ENCODE assay signal across 8 cellular contexts in genomic region chr7:33040803-33041516, GRCh38. TPM values are rescaled to one million over a fixed set of nuclear protein-coding genes. Genes with fewer than 3 reads are reported as not detected.
DNase-seq lines count a peak whose midpoint lies in the region; ATAC-seq and TF ChIP-seq lines count a peak whose summit lies in the region.

No MANE protein-coding gene starts in this region.

- H3K9me3 ChIP-seq in hepatocyte (ENCODE audit: low read depth), result no peaks in the 10 kb centered on the region

- peak; percentile 87 to 93 for DNase-seq in NCI-H526 (lab: John Stamatoyannopoulos, UW)
- peak; percentile 13 to 37 for DNase-seq in activated T-helper 1 cell treated with anti-CD3 and anti-CD28 coated beads, Interleukin-2, amount 50 U/mL, for 16 hours (ENCODE audit: low read depth in 1 of 2, low spot score in 1 of 2)
- peak; percentile 64 for DNase-seq in hepatocyte (ENCODE audit: low spot score)
- peak; percentile 27 for DNase-seq in stimulated activated CD4-positive, alpha-beta T cell treated with anti-CD3 and anti-CD28 coated beads, Interleukin-4, amount 100 ng/mL, for 48 hours (ENCODE audit: low read depth in 2 of 2)
- no peak for DNase-seq in UCSD-AML1 (lab: John Stamatoyannopoulos, UW; ENCODE audit: unreplicated experiment)
- DNase-seq in ecto neural progenitor cell (ENCODE audit: low spot score), result no peak

- no peak overlapping the region for H3K4me3 ChIP-seq in hepatocyte

- H3K4me1 ChIP-seq in hepatocyte (ENCODE audit: insufficient read depth), result peaks cover 27% of the 10 kb centered on the region

- peak overlapping the region; percentile 32 for H3K27ac ChIP-seq in hepatocyte

- no peak overlapping the region for H2AFZ ChIP-seq in hepatocyte

- WGBS in hepatocyte (ENCODE audit: low lambda C conversion rate, missing lambda C conversion rate), result 83% methylated on average over 9 of the region's 9 CpGs

- H3K36me3 ChIP-seq in hepatocyte (replicated peaks; ENCODE audit: insufficient read depth, low read depth), result no peaks in the 10 kb centered on the region

- ATAC-seq in GM18498 (IDR thresholded peaks at IDR 0.05; ENCODE audit: unreplicated experiment), result peak; percentile 94
- peak; percentile 91 for ATAC-seq in HG02571 (IDR thresholded peaks at IDR 0.05; ENCODE audit: unreplicated experiment)

- H3K4me2 ChIP-seq in hepatocyte, result peak overlapping the region; percentile 69

- no peaks in the 10 kb centered on the region for H3K9me2 ChIP-seq in hepatocyte (replicated peaks; ENCODE audit: insufficient read depth)

- peaks cover 86% of the 10 kb centered on the region for H3K79me2 ChIP-seq in hepatocyte

- H3K27me3 ChIP-seq in hepatocyte, result no peaks in the 10 kb centered on the region

- no peak for TF ChIP-seq CTCF in hepatocyte (IDR thresholded peaks at IDR 0.05; ENCODE audit: poor library complexity)

- H4K20me1 ChIP-seq in hepatocyte (ENCODE audit: insufficient read depth, poor library complexity, severe bottlenecking), result peaks cover 3% of the 10 kb centered on the region

RNA-seq across cellular contexts. Expression of gene NT5C3A, which starts 21.6 kb away (rescaled TPM):
- total RNA-seq in hepatocyte, result 38.0 and 39.2 TPM in 2 replicates
- 18.8 and 21.2 TPM in 2 replicates for polyA plus RNA-seq in hepatocyte

Comparison
In these comparisons a context has a peak if more than half of its experiments do, and no peak if none do; other contexts are left out.
1. DNase-seq: peak in NCI-H526 (2 of 2), activated T-helper 1 cell treated with anti-CD3 and anti-CD28 coated beads, Interleukin-2, amount 50 U/mL, for 16 hours (2 of 2), hepatocyte (single experiment) and stimulated activated CD4-positive, alpha-beta T cell treated with anti-CD3 and anti-CD28 coated beads, Interleukin-4, amount 100 ng/mL, for 48 hours (2 of 2); none in UCSD-AML1 (single experiment) and ecto neural progenitor cell (single experiment).